11 cellular contexts compared by ENCODE assay signal in genomic region chr15:71079208-71080044, GRCh38. TPM values are rescaled to one million over a fixed set of nuclear protein-coding genes. Genes with fewer than 3 reads are reported as not detected.
A peak's percentile ranks its signal among the peaks of the same experiment; 100 is the strongest.
DNase-seq lines count a peak whose midpoint lies in the region; ATAC-seq, FAIRE-seq and TF ChIP-seq lines count a peak whose summit lies in the region.
"Had no signal": no experiment of that assay in that cellular context is flagged by ENCODE, and none has a peak within 500 bp of the region (broad histone marks: within the 10 kb centered on the region; RNA-seq: fewer than 3 reads in every experiment).

No MANE protein-coding gene starts in this region.

- no peak for TF ChIP-seq CTCF in RWPE2 (IDR thresholded peaks at IDR 0.05; ENCODE audit: poor library complexity, severe bottlenecking)
- no peak for TF ChIP-seq CTCF in pancreas (IDR thresholded peaks at IDR 0.05)

- no peaks in the 10 kb centered on the region for H3K36me3 ChIP-seq in RWPE2 (ENCODE audit: low read depth)
- H3K36me3 ChIP-seq in pancreas, result no peaks in the 10 kb centered on the region
- H3K36me3 ChIP-seq: gastroesophageal sphincter had no signal

- H3K4me1 ChIP-seq in RWPE2 (ENCODE audit: insufficient read depth, poor library complexity, severe bottlenecking) (peaks cover 24% of the 10 kb centered on the region), pancreas (no peaks in the 10 kb centered on the region)
- H3K4me1 ChIP-seq: Caco-2, gastroesophageal sphincter had no signal

- H3K4me3 ChIP-seq in RWPE2 (ENCODE audit: severe bottlenecking), result no peak overlapping the region
- H3K4me3 ChIP-seq in pancreas, result no peak overlapping the region
- H3K4me3 ChIP-seq: gastroesophageal sphincter had no signal

- intact Hi-C loops in pancreas (cut with DNase I), result no loop called here

- in situ Hi-C loops in KBM-7 (cut with MboI; ENCODE audit: low pct_unique_long_range_greater_than_20kb, low sequenced_read_pairs), result no loop called here

- FAIRE-seq in pancreas (lab: Jason Lieb, UNC), result no peak

- DNase-seq in Daoy (ENCODE audit: low read depth) (peak; percentile 91), RWPE2 (ENCODE audit: low spot score) (no peak), fibroblast of peridontal ligament (ENCODE audit: extremely low read depth) (peak; percentile 94), pancreas (peak in 4 of 6 donors; percentile 27 to 37 (median 28)), KBM-7 (no peak)
- DNase-seq: activated CD4-positive, alpha-beta memory T cell treated with anti-CD3 and anti-CD28 coated beads for 36 hours; Caco-2 had no signal

- peak; percentile 79 for ATAC-seq in RWPE2 (ENCODE audit: low read depth)
- peak; percentile 73 to 87 (median 80) for ATAC-seq in pancreas
- ATAC-seq in GM21390 (IDR thresholded peaks at IDR 0.05; ENCODE audit: unreplicated experiment), result no peak
- ATAC-seq in GM18502 (IDR thresholded peaks at IDR 0.05; ENCODE audit: poor library complexity, unreplicated experiment), result no peak
- no peak for ATAC-seq in GM18861 (IDR thresholded peaks at IDR 0.05; ENCODE audit: unreplicated experiment)
- ATAC-seq: gastroesophageal sphincter had no signal

- peak overlapping the region; percentile 49 for H3K27ac ChIP-seq in RWPE2 (ENCODE audit: poor library complexity, severe bottlenecking)
- peak overlapping the region in 3 of 4 donors; percentile 2 to 33 (median 32) for H3K27ac ChIP-seq in pancreas
- H3K27ac ChIP-seq: gastroesophageal sphincter had no signal

- WGBS in pancreas, 2 donors, result 13 to 19% methylated on average over 6 of the region's 6 CpGs

- H3K27me3 ChIP-seq in RWPE2 (ENCODE audit: insufficient read depth, poor library complexity, severe bottlenecking), result no peaks in the 10 kb centered on the region
- H3K27me3 ChIP-seq in pancreas, result no peaks in the 10 kb centered on the region
- H3K27me3 ChIP-seq: gastroesophageal sphincter had no signal

- peaks cover under 1% of the 10 kb centered on the region for H3K9me3 ChIP-seq in RWPE2 (ENCODE audit: severe bottlenecking)
- H3K9me3 ChIP-seq in pancreas, result no peaks in the 10 kb centered on the region
- H3K9me3 ChIP-seq: Caco-2, gastroesophageal sphincter had no signal

RNA-seq across cellular contexts. Expression of gene THSD4, which starts 35.8 kb away (rescaled TPM):
- 3.4 and 5.4 TPM in 2 replicates for total RNA-seq in Daoy (2014; rRNA removed; shearing (Covaris generic))
- total RNA-seq in pancreas, result 10 to 100 TPM in 5 of 6 donors, 1 to 10 TPM in 1; 6.0 to 17.8 (median 14.2) TPM
- polyA plus RNA-seq in pancreas, result 1 to 10 TPM; 7.8 to 9.0 TPM
- total RNA-seq: activated CD4-positive, alpha-beta memory T cell treated with anti-CD3 and anti-CD28 coated beads for 36 hours had no signal

Comparison
In these comparisons a context has a peak if more than half of its experiments do, and no peak if none do; other contexts are left out.
1. DNase-seq: peak in Daoy (single experiment), fibroblast of peridontal ligament (single experiment) and pancreas (4 of 6); none in RWPE2 (single experiment) and KBM-7 (single experiment).
2. ATAC-seq: peak in RWPE2 (single experiment) and pancreas (4 of 4); none in GM21390 (single experiment), GM18502 (single experiment) and GM18861 (single experiment).